ENCODE assay signal across 8 cellular contexts in genomic region chr1:53470155-53470554, GRCh38. TPM values are rescaled to one million over a fixed set of nuclear protein-coding genes. Genes with fewer than 3 reads are reported as not detected.
DNase-seq lines count a peak whose midpoint lies in the region; ATAC-seq, FAIRE-seq and TF ChIP-seq lines count a peak whose summit lies in the region.

No MANE protein-coding gene starts in this region.

- peak; percentile 21 for TF ChIP-seq CTCF in thoracic aorta (IDR thresholded peaks at IDR 0.05)

- no peak for FAIRE-seq in GM19239 (lab: Jason Lieb, UNC)

- no peaks in the 10 kb centered on the region for H3K27me3 ChIP-seq in thoracic aorta (replicated peaks; ENCODE audit: insufficient read depth)

- no peaks in the 10 kb centered on the region for H3K36me3 ChIP-seq in thoracic aorta

- no peaks in the 10 kb centered on the region for H3K4me1 ChIP-seq in thoracic aorta (ENCODE audit: control insufficient read depth in 1 of 2, low read depth in 2 of 2)

- H3K4me3 ChIP-seq in thoracic aorta, result no peak overlapping the region

- no peaks in the 10 kb centered on the region for H3K9me3 ChIP-seq in thoracic aorta

- peak; percentile 96 for DNase-seq in HuH-7 (ENCODE audit: low spot score)
- peak; percentile 70 for DNase-seq in cerebellum (ENCODE audit: low spot score)
- DNase-seq in left kidney (ENCODE audit: low read depth, low spot score), result peak; percentile 95
- DNase-seq in thoracic aorta (ENCODE audit: low spot score), result no peak
- DNase-seq in GM19239 (ENCODE audit: insufficient read length, low spot score), result no peak
- no peak for DNase-seq in activated naive CD4-positive, alpha-beta T cell treated with Interleukin-2 at 50 U/mL for 16 hours

- no peak for ATAC-seq in thoracic aorta (ENCODE audit: insufficient number of reproducible peaks, low FRiP score, low read depth)
- no peak for ATAC-seq in GM18502 (IDR thresholded peaks at IDR 0.05; ENCODE audit: poor library complexity, unreplicated experiment)
- ATAC-seq in GM21367 (IDR thresholded peaks at IDR 0.05; ENCODE audit: unreplicated experiment), result no peak

- H3K27ac ChIP-seq in thoracic aorta, result no peak overlapping the region

RNA-seq across cellular contexts. Expression of gene DMRTB1, which starts 11.0 kb away (rescaled TPM):
- total RNA-seq in cerebellum (not detected), thoracic aorta (not detected)

Comparison
In these comparisons a context has a peak if more than half of its experiments do, and no peak if none do; other contexts are left out.
1. DNase-seq: peak in HuH-7 (single experiment), cerebellum (single experiment) and left kidney (single experiment); none in thoracic aorta (single experiment), GM19239 (single experiment) and activated naive CD4-positive, alpha-beta T cell treated with Interleukin-2 at 50 U/mL for 16 hours (single experiment).